Comparison of ENCODE assay signal across 10 cellular contexts in the genomic region with DNA sequence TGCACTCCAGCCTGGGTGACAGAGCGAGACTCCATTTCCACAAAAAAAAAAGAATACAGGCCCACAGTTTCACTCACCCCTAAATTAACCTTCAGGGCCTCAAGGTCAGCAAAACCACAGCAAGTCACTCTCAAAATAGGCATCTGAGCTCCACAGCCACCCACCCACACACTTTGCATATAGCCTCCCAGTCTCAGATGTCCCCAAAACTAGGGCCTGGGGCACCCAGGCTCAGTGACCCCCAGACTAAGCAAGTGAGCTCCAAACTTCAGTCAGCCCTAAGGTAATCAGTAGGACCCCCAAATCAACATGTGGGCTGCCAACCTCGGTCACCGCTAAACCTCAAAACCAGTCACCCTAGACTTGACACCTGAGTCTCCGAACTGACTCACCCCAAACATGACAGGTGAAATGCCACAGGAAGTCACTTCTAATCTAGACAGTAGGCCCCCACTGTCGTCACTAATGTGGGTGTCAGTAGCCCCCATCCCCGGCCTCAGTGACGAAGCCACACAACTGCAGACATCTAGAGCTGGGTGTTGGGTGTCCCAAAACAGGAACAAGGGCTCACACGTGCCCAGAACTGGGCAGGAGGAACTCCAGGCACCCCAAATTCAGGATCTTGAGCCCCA. TPM values are rescaled to one million over a fixed set of nuclear protein-coding genes. Genes with fewer than 3 reads are reported as not detected.
A peak's percentile ranks its signal among the peaks of the same experiment; 100 is the strongest.
DNase-seq lines count a peak whose midpoint lies in the region; ATAC-seq and TF ChIP-seq lines count a peak whose summit lies in the region.
"Had no signal": no experiment of that assay in that cellular context is flagged by ENCODE, and none has a peak within 500 bp of the region (broad histone marks: within the 10 kb centered on the region; RNA-seq: fewer than 3 reads in every experiment).

No MANE protein-coding gene starts in this region.

- TF ChIP-seq CTCF in GM12865 (IDR thresholded peaks at IDR 0.05; ENCODE audit: insufficient read depth, low read depth, low read length, missing control alignments) (no peak), adrenal gland (IDR thresholded peaks at IDR 0.05) (no peak)

- no peaks in the 10 kb centered on the region for H3K36me3 ChIP-seq in adrenal gland (replicated peaks in 1 of 2)
- H3K36me3 ChIP-seq: cardiac muscle cell had no signal

- no peak for TF ChIP-seq POLR2A in adrenal gland (IDR thresholded peaks at IDR 0.05)

- WGBS in adrenal gland, 4 donors: 65 to 89% (median 82%) methylated on average over 5 to 8 of the region's 8 CpGs

- H3K9me3 ChIP-seq in adrenal gland (replicated peaks in 1 of 3): no peaks in the 10 kb centered on the region

- intact Hi-C loops in adrenal gland (cut with DNase I): loop anchor here in 1 of 2 donors (5.0 kb wide), 1 partner anchor 68 kb away; the partner anchor contains the start of gene CD79A

- ATAC-seq in HG02571 (IDR thresholded peaks at IDR 0.05; ENCODE audit: unreplicated experiment): peak; percentile 70

- no peak overlapping the region for H3K27ac ChIP-seq in adrenal gland
- H3K27ac ChIP-seq: cardiac muscle cell had no signal

- H3K4me3 ChIP-seq in GM12865 (ENCODE audit: low read depth, low read length) (peak overlapping the region; percentile 26), adrenal gland (no peak overlapping the region)
- H3K4me3 ChIP-seq: cardiac muscle cell had no signal

- DNase-seq in GM12865 (ENCODE audit: low read depth) (peak; percentile 98), T follicular helper cell (ENCODE audit: low read depth) (peak; percentile 83), adrenal gland (peak in 4 of 7 donors; percentile 27 to 59 (median 32)), NCI-H2081 treated with DMSO at 0.1 percent for 48 hours (lab: John Stamatoyannopoulos, UW) (no peak), hypothalamus (lab: John Stamatoyannopoulos, UW) (no peak), NCI-H2107 (lab: John Stamatoyannopoulos, UW) (no peak)
- DNase-seq in stimulated activated CD8-positive, alpha-beta memory T cell treated with anti-CD3 and anti-CD28 coated beads, Interleukin-4, amount 100 ng/mL, for 48 hours: peak; percentile 92

- peaks cover 6 to 8% of the 10 kb centered on the region in 2 donors for H3K4me1 ChIP-seq in adrenal gland (replicated peaks in 1 of 2)

- H3K27me3 ChIP-seq in adrenal gland: peaks cover 16% of the 10 kb centered on the region

RNA-seq across cellular contexts. Expression of gene RABAC1, which starts 13.9 kb away (rescaled TPM):
- 100 to 1,000 TPM; 136 to 397 (median 183) TPM for total RNA-seq in adrenal gland
- 100 to 1,000 TPM in 2 of 3 donors, 10 to 100 TPM in 1; 17.9 to 303 (median 174) TPM for polyA plus RNA-seq in adrenal gland

RNA-seq across cellular contexts. Expression of gene ERFL, which starts 17.0 kb away (rescaled TPM):
- total RNA-seq in adrenal gland: not detected
- under 1 TPM in 1 of 3 donors, not detected in 2; 0.10 TPM for polyA plus RNA-seq in adrenal gland
- total RNA-seq: skeletal muscle tissue had no signal

RNA-seq across cellular contexts. Expression of gene ATP1A3, which starts 48.8 kb away (rescaled TPM):
- 10 to 100 TPM in 2 of 8 donors, 1 to 10 TPM in 2, under 1 TPM in 3, not detected in 1; 0.11 to 35.0 (median 1.3) TPM for total RNA-seq in adrenal gland
- 10 to 100 TPM in 1 of 3 donors, 1 to 10 TPM in 2; 4.1 to 14.2 (median 10.0) TPM for polyA plus RNA-seq in adrenal gland
- total RNA-seq: skeletal muscle tissue had no signal

Comparison
In these comparisons a context has a peak if more than half of its experiments do, and no peak if none do; other contexts are left out.
1. DNase-seq: peak in GM12865 (single experiment), T follicular helper cell (single experiment), adrenal gland (4 of 7) and stimulated activated CD8-positive, alpha-beta memory T cell treated with anti-CD3 and anti-CD28 coated beads, Interleukin-4, amount 100 ng/mL, for 48 hours (single experiment); none in NCI-H2081 treated with DMSO at 0.1 percent for 48 hours (single experiment), hypothalamus (0 of 51) and NCI-H2107 (single experiment).